8 cellular contexts compared by ENCODE assay signal in genomic region chr3:159273608-159274007, GRCh38.
DNase-seq lines count a peak whose midpoint lies in the region; ATAC-seq, FAIRE-seq and TF ChIP-seq lines count a peak whose summit lies in the region.
"Had no signal": no experiment of that assay in that cellular context is flagged by ENCODE, and none has a peak within 500 bp of the region (broad histone marks: within the 10 kb centered on the region; RNA-seq: fewer than 3 reads in every experiment).

No MANE protein-coding gene starts in this region.

- no peak overlapping the region for H3K23ac ChIP-seq in H1 (ENCODE audit: insufficient read length)
- H3K23ac ChIP-seq in neuronal stem cell (ENCODE audit: low read depth, low read length, poor library complexity), result no peak overlapping the region

- H4K91ac ChIP-seq in H1 (replicated peaks; ENCODE audit: insufficient read length, low read length) (no peak overlapping the region), neuronal stem cell (ENCODE audit: low read depth, low read length, poor library complexity) (no peak overlapping the region)

- H2BK15ac ChIP-seq in H1 (ENCODE audit: low read length), result no peak overlapping the region
- H2BK15ac ChIP-seq in neuronal stem cell (ENCODE audit: low read length), result no peak overlapping the region

- H3K23me2 ChIP-seq in H1 (ENCODE audit: low read depth, low read length), result no peaks in the 10 kb centered on the region

- H2BK5ac ChIP-seq in H1 (ENCODE audit: low read depth, low read length), result no peak overlapping the region
- H2BK5ac ChIP-seq in neuronal stem cell (ENCODE audit: low read length), result no peak overlapping the region

- 33% methylated on average over 6 of the region's 6 CpGs; no CpG with 5 or more reads in 1 of the 2 experiments for WGBS in H1 (ENCODE audit: extremely low coverage in 1 of 2, insufficient coverage in 1 of 2, insufficient read length in 1 of 2, insufficient replicate concordance in 2 of 2, low coverage in 1 of 2, low lambda C conversion rate in 2 of 2, missing lambda C conversion rate in 1 of 2), 2 experiments
- WGBS in neuronal stem cell (ENCODE audit: extremely low coverage in 2 of 2, insufficient read length in 2 of 2, insufficient replicate concordance in 1 of 2), 2 donors, result no CpG with 5 or more reads among the region's 6 CpGs

- no peak overlapping the region for H2BK20ac ChIP-seq in H1 (ENCODE audit: low read length)

- H2AK5ac ChIP-seq in H1 (ENCODE audit: low read depth, low read length) (no peak overlapping the region), neuronal stem cell (ENCODE audit: low read depth, low read length) (no peak overlapping the region)

- H2BK12ac ChIP-seq in H1 (ENCODE audit: low read depth, low read length) (no peak overlapping the region), neuronal stem cell (ENCODE audit: low read length) (no peak overlapping the region)

- no peaks in the 10 kb centered on the region for H4K20me1 ChIP-seq in H1 (replicated peaks in 1 of 2; ENCODE audit: control insufficient read depth in 1 of 2, insufficient read depth in 2 of 2, low read length in 2 of 2)

- H2BK120ac ChIP-seq in H1 (replicated peaks; ENCODE audit: low read depth, low read length), result no peak overlapping the region
- H2BK120ac ChIP-seq in neuronal stem cell (ENCODE audit: low read depth, low read length), result no peak overlapping the region

- no peak for TF ChIP-seq POLR2A in H1 (IDR thresholded peaks at IDR 0.05; ENCODE audit: control extremely low read depth in 1 of 2, low read depth in 2 of 2, low read length in 2 of 2)

- H3K9me3 ChIP-seq in HAP-1 (no peaks in the 10 kb centered on the region), H1 (ENCODE audit: insufficient read depth in 2 of 2, low read depth in 1 of 2, low read length in 1 of 2) (no peaks in the 10 kb centered on the region), neuronal stem cell (replicated peaks in 1 of 2; ENCODE audit: control insufficient read depth in 2 of 2, insufficient read depth in 1 of 2, low read depth in 1 of 2, low read length in 2 of 2) (no peaks in the 10 kb centered on the region)

- H3K79me1 ChIP-seq in H1 (ENCODE audit: low read depth, low read length) (no peaks in the 10 kb centered on the region), neuronal stem cell (ENCODE audit: low read depth, low read length) (no peaks in the 10 kb centered on the region)

- no peak overlapping the region for H3K56ac ChIP-seq in H1 (replicated peaks; ENCODE audit: insufficient read length, low read depth, low read length)

- CTCF ChIA-PET in H1 (lab: Charles Lee; ENCODE audit: partially characterized antibody), result interaction anchor here (1.0 to 1.7 kb wide), 2 partner anchors 11 to 13 kb away, joined by 4 to 5 read pairs; no protein-coding TSS in a partner anchor

- H3K4me1 ChIP-seq in HAP-1 (no peaks in the 10 kb centered on the region), H1 (replicated peaks in 1 of 4; ENCODE audit: control insufficient read depth in 3 of 4, insufficient read depth in 4 of 4, low read length in 3 of 4) (no peaks in the 10 kb centered on the region), neuronal stem cell (ENCODE audit: control insufficient read depth in 2 of 2, insufficient read depth in 1 of 2, low read depth in 1 of 2, low read length in 2 of 2) (no peaks in the 10 kb centered on the region)

- H3K79me2 ChIP-seq in H1 (ENCODE audit: control insufficient read depth in 1 of 2, insufficient read depth in 2 of 2, low read length in 2 of 2), result no peaks in the 10 kb centered on the region

- H4K8ac ChIP-seq in H1 (ENCODE audit: extremely low read depth, insufficient read depth, low read length) (no peak overlapping the region), neuronal stem cell (ENCODE audit: low read depth, low read length) (no peak overlapping the region)

- no peak for TF ChIP-seq EP300 in H1 (IDR thresholded peaks at IDR 0.05; ENCODE audit: borderline replicate concordance in 1 of 2, low read depth in 2 of 2, low read length in 2 of 2)

- in situ Hi-C loops in HAP-1 (cut with MboI; ENCODE audit: low sequenced_read_pairs), result loop anchor here (25.0 kb wide), 1 partner anchor 739 kb away; no protein-coding TSS in a partner anchor

- H3K18ac ChIP-seq in H1 (ENCODE audit: extremely low read depth, low read length), result no peak overlapping the region
- H3K18ac ChIP-seq in neuronal stem cell (ENCODE audit: low read length), result no peak overlapping the region

- no peak overlapping the region for H3K14ac ChIP-seq in H1 (ENCODE audit: insufficient read length)
- no peak overlapping the region for H3K14ac ChIP-seq in neuronal stem cell (ENCODE audit: low read length)

- no peak overlapping the region for H3K4ac ChIP-seq in H1 (replicated peaks; ENCODE audit: insufficient read length, low read depth, low read length)
- H3K4ac ChIP-seq in neuronal stem cell (ENCODE audit: low read length), result no peak overlapping the region

- peaks cover 2% of the 10 kb centered on the region for H3K27me3 ChIP-seq in HAP-1 (ENCODE audit: low read depth)
- no peaks in the 10 kb centered on the region for H3K27me3 ChIP-seq in H1 (replicated peaks in 1 of 4; ENCODE audit: control insufficient read depth in 3 of 4, extremely low read depth in 1 of 4, insufficient read depth in 3 of 4, low read length in 3 of 4)
- H3K27me3 ChIP-seq in neuronal stem cell (ENCODE audit: control insufficient read depth in 3 of 3, insufficient read depth in 3 of 3, low read depth in 1 of 3, low read length in 3 of 3), result no peaks in the 10 kb centered on the region

- TF ChIP-seq CTCF in H1 (IDR thresholded peaks at IDR 0.05; ENCODE audit: control extremely low read depth in 1 of 3, insufficient read depth in 1 of 3, low read depth in 1 of 3, low read length in 3 of 3) (no peak), D721Med (IDR thresholded peaks at IDR 0.05; ENCODE audit: insufficient read depth, missing control alignments) (no peak), GM20000 (IDR thresholded peaks at IDR 0.05; ENCODE audit: extremely low read depth, missing control alignments) (no peak)

- DNase-seq in HAP-1 (ENCODE audit: low spot score in 2 of 2) (peak; percentile 6 to 74), NOMO-1 treated with DMSO at 0.1 percent for 48 hours (lab: John Stamatoyannopoulos, UW; ENCODE audit: unreplicated experiment) (peak; percentile 33), H1 (ENCODE audit: low read depth in 1 of 2, low spot score in 2 of 2) (peak in 1 of 2 experiments; percentile 69), neuronal stem cell (ENCODE audit: low spot score) (peak; percentile 57), D721Med (ENCODE audit: insufficient read length, low spot score) (no peak), GM20000 (ENCODE audit: low spot score) (no peak)
- DNase-seq: NCI-H446 treated with DMSO at 0.1 percent for 48 hours had no signal

- H3K4me3 ChIP-seq in HAP-1, result no peak overlapping the region
- no peak overlapping the region for H3K4me3 ChIP-seq in H1 (ENCODE audit: extremely low read depth in 1 of 4, insufficient read depth in 2 of 4, low read depth in 3 of 4, low read length in 4 of 4)
- H3K4me3 ChIP-seq in neuronal stem cell (ENCODE audit: low read length in 2 of 2), result no peak overlapping the region

- H3K9ac ChIP-seq in H1 (replicated peaks in 1 of 4; ENCODE audit: extremely low read depth in 1 of 4, low read depth in 3 of 4, low read length in 3 of 4) (no peak overlapping the region), neuronal stem cell (ENCODE audit: low read depth, low read length, poor library complexity) (no peak overlapping the region)

- H2AFZ ChIP-seq in H1 (ENCODE audit: low read length), result no peak overlapping the region
- H2AFZ ChIP-seq in neuronal stem cell (ENCODE audit: low read length), result no peak overlapping the region

- FAIRE-seq in H1 (lab: Jason Lieb, UNC), result peak; percentile 84
- FAIRE-seq in D721Med (lab: Jason Lieb, UNC), result no peak

- 0 out of 4 replicates have a peak, but pooled peaks of 1 of the 2 experiments have one; percentile 3 for TF ChIP-seq RAD21 in H1 (IDR thresholded peaks at IDR 0.05 in 1 of 2, conservative IDR thresholded peaks at IDR 0.05 in 1 of 2; ENCODE audit: low read depth in 2 of 2, low read length in 2 of 2)

- H3K36me3 ChIP-seq in HAP-1 (replicated peaks) (no peaks in the 10 kb centered on the region), H1 (ENCODE audit: control insufficient read depth in 2 of 4, insufficient read depth in 4 of 4, low read length in 3 of 4) (no peaks in the 10 kb centered on the region), neuronal stem cell (replicated peaks in 1 of 2; ENCODE audit: control insufficient read depth in 2 of 2, insufficient read depth in 2 of 2, low read length in 2 of 2) (no peaks in the 10 kb centered on the region)

- ATAC-seq in GM19467 (IDR thresholded peaks at IDR 0.05; ENCODE audit: unreplicated experiment), result no peak

- POLR2A ChIA-PET in H1 (lab: Charles Lee; ENCODE audit: partially characterized antibody), result no interaction called here

- H3K4me2 ChIP-seq in H1 (ENCODE audit: insufficient read depth in 1 of 2, low read depth in 2 of 2, low read length in 2 of 2) (no peak overlapping the region), neuronal stem cell (ENCODE audit: insufficient read depth, low read length, poor library complexity, severe bottlenecking) (no peak overlapping the region)

- H3K27ac ChIP-seq in H1 (ENCODE audit: low read depth, low read length) (no peak overlapping the region), neuronal stem cell (replicated peaks; ENCODE audit: low read length) (no peak overlapping the region)

- H4K5ac ChIP-seq in H1 (ENCODE audit: insufficient read length, low read depth, low read length), result no peak overlapping the region

TF ChIP-seq in H1, 55 proteins besides CTCF, POLR2A, EP300 and RAD21 (continues in another document):
- peak; percentile 79 for TF ChIP-seq SAP30 (IDR thresholded peaks at IDR 0.05; ENCODE audit: insufficient read depth, insufficient replicate concordance, low read length)

Comparison
In these comparisons a context has a peak if more than half of its experiments do, and no peak if none do; other contexts are left out.
1. DNase-seq: peak in HAP-1 (2 of 2), NOMO-1 treated with DMSO at 0.1 percent for 48 hours (single experiment) and neuronal stem cell (single experiment); none in D721Med (single experiment) and GM20000 (single experiment).